Comparison of ENCODE assay signal across 29 cellular contexts in the genomic region with DNA sequence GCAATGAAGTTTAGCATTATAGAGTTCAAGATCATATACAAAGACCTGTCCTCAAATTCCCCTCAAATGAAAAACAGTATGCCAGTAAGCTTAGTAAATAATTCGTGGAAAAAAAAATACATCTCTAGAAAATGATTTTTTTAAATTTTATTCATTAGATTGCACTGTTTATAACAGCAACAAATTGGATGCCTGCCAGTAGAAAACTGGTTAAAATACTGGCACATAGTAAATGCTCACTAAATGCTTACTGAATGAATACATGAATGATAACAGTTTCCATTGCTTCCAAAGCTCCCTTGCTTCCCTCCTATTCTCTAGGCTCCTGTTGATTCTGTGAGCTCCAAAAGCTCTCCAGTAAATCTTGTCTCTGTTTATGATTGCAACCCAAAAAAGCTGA.
"Had no signal": no experiment of that assay in that cellular context is flagged by ENCODE, and none has a peak within 500 bp of the region (broad histone marks: within the 10 kb centered on the region; RNA-seq: fewer than 3 reads in every experiment).

No MANE protein-coding gene starts in this region.

- H3K4me1 Mint-ChIP-seq: endodermal cell had no signal

- H3K27me3 Mint-ChIP-seq: dendritic cell treated with granulocyte-macrophage colony-stimulating factor and Interleukin-4, amounts not matched to agents 40 ng/mL and 50 ng/mL, for 4 days; effector memory CD8-positive, alpha-beta T cell had no signal

- H3K36me3 ChIP-seq: colonic mucosa, esophagus muscularis mucosa, esophagus squamous epithelium, gastrocnemius medialis, gastroesophageal sphincter, heart left ventricle, heart right ventricle had no signal

- ATAC-seq: esophagus mucosa, foreskin keratinocyte, gastrocnemius medialis, gastroesophageal sphincter, heart left ventricle, heart right ventricle had no signal

- H3K27me3 ChIP-seq: colonic mucosa, dorsolateral prefrontal cortex, esophagus muscularis mucosa, foreskin keratinocyte, gastrocnemius medialis, gastroesophageal sphincter, heart left ventricle, heart right ventricle had no signal

- H3K9me3 ChIP-seq: colonic mucosa, esophagus muscularis mucosa, esophagus squamous epithelium, gastrocnemius medialis, gastroesophageal sphincter, heart left ventricle, heart right ventricle had no signal

- H3K27ac ChIP-seq: colonic mucosa, coronary artery, dorsolateral prefrontal cortex, epithelial cell of prostate, esophagus muscularis mucosa, esophagus squamous epithelium, foreskin keratinocyte, gastrocnemius medialis, gastroesophageal sphincter, heart left ventricle, heart right ventricle had no signal

- H3K9me3 Mint-ChIP-seq: dendritic cell treated with granulocyte-macrophage colony-stimulating factor and Interleukin-4, amounts not matched to agents 40 ng/mL and 50 ng/mL, for 4 days; effector memory CD8-positive, alpha-beta T cell; endodermal cell had no signal

- H3K4me3 Mint-ChIP-seq: dendritic cell treated with granulocyte-macrophage colony-stimulating factor and Interleukin-4, amounts not matched to agents 40 ng/mL and 50 ng/mL, for 4 days; endodermal cell had no signal

- DNase-seq: colonic mucosa; cortex of kidney; dermis blood vessel endothelial cell; dorsolateral prefrontal cortex; effector CD4-positive, alpha-beta T cell; effector CD8-positive, alpha-beta T cell; effector memory CD4-positive, alpha-beta T cell; effector memory CD8-positive, alpha-beta T cell; endodermal cell; erythroblast; esophagus squamous epithelium; foreskin fibroblast; foreskin keratinocyte; foreskin melanocyte; gastrocnemius medialis; glutamatergic neuron; head of caudate nucleus; heart left ventricle; heart right ventricle had no signal

- H3K4me3 ChIP-seq: colonic mucosa, coronary artery, dorsolateral prefrontal cortex, esophagus muscularis mucosa, esophagus squamous epithelium, gastrocnemius medialis, gastroesophageal sphincter, heart left ventricle, heart right ventricle had no signal

- FAIRE-seq: colon, endometrium, endothelial cell of umbilical vein, frontal cortex had no signal

- H3K4me1 ChIP-seq: colonic mucosa, esophagus muscularis mucosa, foreskin keratinocyte, gastrocnemius medialis, gastroesophageal sphincter, heart left ventricle, heart right ventricle had no signal

- H3K27ac Mint-ChIP-seq: dendritic cell treated with granulocyte-macrophage colony-stimulating factor and Interleukin-4, amounts not matched to agents 40 ng/mL and 50 ng/mL, for 4 days; endodermal cell had no signal
